ENCODE assay signal across 19 cellular contexts in the genomic region with DNA sequence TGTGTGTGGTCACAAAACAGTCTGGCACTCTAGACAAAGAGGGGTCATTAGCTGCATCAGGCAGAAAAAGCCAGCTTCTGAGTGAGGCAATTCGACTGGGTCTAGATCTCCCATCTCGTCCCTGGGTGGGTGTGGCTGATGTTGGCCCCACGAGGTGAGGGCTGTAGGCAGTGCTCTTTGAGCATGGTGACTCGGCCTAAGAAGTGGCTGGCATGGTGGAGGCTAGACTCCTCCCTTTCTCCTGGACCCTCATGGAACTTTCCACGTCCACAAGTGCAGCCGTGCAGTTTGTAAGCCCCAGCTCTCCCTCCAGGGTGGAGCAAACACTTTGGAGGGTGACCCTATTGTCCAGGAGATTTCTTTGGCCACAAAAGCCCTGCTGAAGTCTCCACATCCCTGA.
"Had no signal": no experiment of that assay in that cellular context is flagged by ENCODE, and none has a peak within 500 bp of the region (broad histone marks: within the 10 kb centered on the region; RNA-seq: fewer than 3 reads in every experiment).

No MANE protein-coding gene starts in this region.

- H3K9ac ChIP-seq: KMS-11 had no signal

- FAIRE-seq: RCC 7860 had no signal

- H3K4me2 ChIP-seq: KMS-11 had no signal

- H3K27me3 ChIP-seq: SJSA1 had no signal

- H3K4me3 ChIP-seq: SJSA1, SK-N-MC had no signal

- H3K4me1 ChIP-seq: SJSA1 had no signal

- DNase-seq: IMR-90, Kasumi-1, MM.1S, NCI-H1092 treated with DMSO at 0.1 percent for 48 hours, NCI-H1436, NCI-H187, NCI-H2029, NCI-H2081 treated with DMSO at 0.1 percent for 48 hours, NCI-H2171 treated with DMSO at 0.1 percent for 48 hours, NCI-H510A, NCI-H524 treated with DMSO at 0.1 percent for 48 hours, NCI-H69, Right ventricle myocardium superior, RPMI8226, SIG-M5 had no signal

- H3K27ac ChIP-seq: KMS-11, SJSA1, SK-N-MC had no signal

- H3K9me3 ChIP-seq: SJSA1 had no signal

- H3K36me3 ChIP-seq: SJSA1 had no signal
